18 cellular contexts compared by ENCODE assay signal in genomic region chr15:45355860-45356259, GRCh38. TPM values are rescaled to one million over a fixed set of nuclear protein-coding genes. Genes with fewer than 3 reads are reported as not detected.
DNase-seq lines count a peak whose midpoint lies in the region; ATAC-seq, FAIRE-seq and TF ChIP-seq lines count a peak whose summit lies in the region.
"Had no signal": no experiment of that assay in that cellular context is flagged by ENCODE, and none has a peak within 500 bp of the region (broad histone marks: within the 10 kb centered on the region; RNA-seq: fewer than 3 reads in every experiment).

No MANE protein-coding gene starts in this region.

- FAIRE-seq in GM12891 (lab: Jason Lieb, UNC): peak; percentile 40
- FAIRE-seq: A204.1, GM12892, H1 had no signal

- TF ChIP-seq POLR2A in GM12891 (IDR thresholded peaks at IDR 0.05; ENCODE audit: low read depth, low read length): no peak

- ATAC-seq in left lobe of liver: peak; percentile 20
- ATAC-seq: CD8-positive, alpha-beta T cell had no signal

- peak; percentile 35 for DNase-seq in DMS 273 (lab: John Stamatoyannopoulos, UW; ENCODE audit: unreplicated experiment)
- DNase-seq in DMS 273 treated with DMSO at 0.1 percent for 48 hours (lab: John Stamatoyannopoulos, UW): no peak
- no peak for DNase-seq in GM12891 (ENCODE audit: insufficient read length, low spot score)
- no peak for DNase-seq in left lobe of liver (ENCODE audit: low spot score)
- no peak for DNase-seq in NCI-H128 (lab: John Stamatoyannopoulos, UW; ENCODE audit: unreplicated experiment)
- no peak for DNase-seq in occipital lobe (lab: John Stamatoyannopoulos, UW)
- DNase-seq: Caco-2; CD4-positive, CD25-positive, alpha-beta regulatory T cell; CD8-positive, alpha-beta T cell; DMS53; DMS79 treated with DMSO at 0.1 percent for 48 hours; GF-D8; GM23248; H7; HCEC 1CT had no signal

TF ChIP-seq in GM12891, 5 proteins besides CTCF, POLR2A, EP300 and RAD21:
- TF ChIP-seq POU2F2 (IDR thresholded peaks at IDR 0.05; ENCODE audit: low read depth, low read length) (no peak), TAF1 (IDR thresholded peaks at IDR 0.05; ENCODE audit: low read depth, low read length) (no peak), POLR2AphosphoS5 (IDR thresholded peaks at IDR 0.05; ENCODE audit: low read depth, low read length) (no peak), SPI1 (IDR thresholded peaks at IDR 0.05; ENCODE audit: low read depth, low read length) (no peak)

RNA-seq across cellular contexts. Expression of gene GATM, which starts 22.5 kb away (rescaled TPM):
- 66.5 TPM for polyA plus RNA-seq in GM12891 (2012; ENCODE audit: low read depth, missing spikeins)
- total RNA-seq in left lobe of liver: 570 TPM
- total RNA-seq in occipital lobe: 150 TPM
- total RNA-seq: GM23248 had no signal
- polyA plus RNA-seq: GM23248 had no signal
